Comparison of ENCODE assay signal across 18 cellular contexts in the genomic region with DNA sequence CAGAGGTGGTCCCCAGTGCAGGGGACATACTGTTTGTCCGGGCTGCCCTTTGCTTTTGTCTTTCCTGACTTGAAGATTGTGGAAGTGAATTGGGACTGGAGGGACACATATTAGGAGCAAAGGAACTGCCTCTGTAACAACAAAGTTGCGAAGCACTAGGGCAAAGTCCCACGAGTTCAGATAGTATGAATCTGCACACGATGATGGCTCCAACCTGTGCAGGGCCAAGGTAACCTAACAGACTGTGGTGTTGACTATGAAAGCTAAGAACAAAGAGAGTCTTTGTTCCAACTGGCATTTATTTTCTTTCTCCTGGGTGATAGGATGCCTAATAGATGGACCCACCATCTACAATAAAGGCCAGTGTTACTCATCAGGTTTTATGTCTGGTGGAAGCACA.
DNase-seq lines count a peak whose midpoint lies in the region; ATAC-seq, FAIRE-seq and TF ChIP-seq lines count a peak whose summit lies in the region.
"Had no signal": no experiment of that assay in that cellular context is flagged by ENCODE, and none has a peak within 500 bp of the region (broad histone marks: within the 10 kb centered on the region; RNA-seq: fewer than 3 reads in every experiment).

No MANE protein-coding gene starts in this region.

- H2AFZ ChIP-seq in HepG2 (ENCODE audit: low read length) (no peak overlapping the region), PC-3 (ENCODE audit: low read length) (no peak overlapping the region)

- peaks cover 70% of the 10 kb centered on the region for H3K36me3 Mint-ChIP-seq in memory B cell

- 0% methylated on average over 4 of the region's 4 CpGs for WGBS in HepG2 (ENCODE audit: low lambda C conversion rate)
- 37% methylated on average over 4 of the region's 4 CpGs for WGBS in right lobe of liver (ENCODE audit: insufficient coverage, low coverage, low lambda C conversion rate, missing lambda C conversion rate)

- peak; percentile 98 for ATAC-seq in HepG2
- no peak for ATAC-seq in right lobe of liver
- no peak; the same call in none of the 2 replicates for ATAC-seq in PC-3
- ATAC-seq in memory B cell (ENCODE audit: low read depth) = no peak
- no peak for ATAC-seq in GM18502 (IDR thresholded peaks at IDR 0.05; ENCODE audit: poor library complexity, unreplicated experiment)

- TF ChIP-seq EP300 in HepG2 (IDR thresholded peaks at IDR 0.05; ENCODE audit: low read depth in 2 of 2, low read length in 2 of 2) (no peak; a peak in 1 of 4 replicates), HepG2 (CRISPR knock-in tag; IDR thresholded peaks at IDR 0.05; ENCODE audit: borderline replicate concordance) (no peak)

- H3K9me2 ChIP-seq in PC-3 (replicated peaks; ENCODE audit: low read length) = no peaks in the 10 kb centered on the region

- POLR2A ChIA-PET in HepG2 (lab: Yijun Ruan, JAX) (no interaction called here), PC-3 (lab: Charles Lee; ENCODE audit: unreplicated experiment) (no interaction called here)

- H3K36me3 ChIP-seq in HepG2 (replicated peaks in 1 of 2; ENCODE audit: control insufficient read depth in 1 of 2, insufficient read depth in 2 of 2, low read length in 2 of 2) (no peaks in the 10 kb centered on the region), right lobe of liver (no peaks in the 10 kb centered on the region), PC-3 (ENCODE audit: low read depth, low read length) (no peaks in the 10 kb centered on the region), left ventricle myocardium inferior (no peaks in the 10 kb centered on the region)

- intact Hi-C loops in HepG2 (cut with micrococcal nuclease; ENCODE audit: unreplicated experiment) (no loop called here), right lobe of liver (cut with DNase I) (no loop called here), PC-3 (cut with micrococcal nuclease) (no loop called here), left ventricle myocardium inferior (cut with micrococcal nuclease) (no loop called here)

- peak overlapping the region; percentile 69 for H3K4me3 Mint-ChIP-seq in memory B cell

- H3K27ac ChIP-seq in HepG2 (ENCODE audit: extremely low read length, insufficient read depth, low read length) (no peak overlapping the region), right lobe of liver (no peak overlapping the region), PC-3 (ENCODE audit: low read length) (no peak overlapping the region), left ventricle myocardium inferior (replicated peaks) (no peak overlapping the region)

- no peak overlapping the region for H3K9ac ChIP-seq in HepG2 (ENCODE audit: insufficient read depth, low read depth, low read length)
- no peak overlapping the region for H3K9ac ChIP-seq in PC-3 (ENCODE audit: low read length)

- peaks cover 33% of the 10 kb centered on the region for H3K4me1 Mint-ChIP-seq in memory B cell

- no peak for TF ChIP-seq RAD21 in HepG2 (CRISPR knock-in tag; IDR thresholded peaks at IDR 0.05)

- H3K4me3 ChIP-seq in HepG2 (replicated peaks in 1 of 3; ENCODE audit: insufficient read depth in 1 of 3, low read depth in 2 of 3, low read length in 3 of 3) (no peak overlapping the region), right lobe of liver (no peak overlapping the region), PC-3 (ENCODE audit: low read length) (no peak overlapping the region), left ventricle myocardium inferior (no peak overlapping the region)

- H3K9me3 Mint-ChIP-seq in memory B cell = peaks cover 11% of the 10 kb centered on the region

- peak; percentile 34 for FAIRE-seq in HepG2 (lab: Jason Lieb, UNC)
- FAIRE-seq: GM19239 had no signal

- TF ChIP-seq POLR2A in HepG2 (IDR thresholded peaks at IDR 0.05; ENCODE audit: insufficient read depth in 1 of 2, low read depth in 2 of 2, low read length in 2 of 2) = no peak
- TF ChIP-seq POLR2A in right lobe of liver (IDR thresholded peaks at IDR 0.05) = no peak

- DNase-seq in HepG2 (ENCODE audit: low spot score) (peak; percentile 58), right lobe of liver (no peak), PC-3 (peak; percentile 21), memory B cell (ENCODE audit: low spot score in 2 of 2) (no peak), left ventricle myocardium inferior (no peak), NCI-H2171 (lab: John Stamatoyannopoulos, UW) (no peak)
- DNase-seq in activated T-cell treated with anti-CD3 and anti-CD28 coated beads, Interleukin-2, amount 50 U/mL, for 48 hours = no peak
- DNase-seq: 8988T, COR-L47, GDM1, KG1, NCI-H1694 treated with DMSO at 0.1 percent for 48 hours, NCI-H510A, NCI-H774, OCI-M1, SHP77 had no signal

- BruUV-seq in HepG2 (replicated peaks; lab: Mats Ljungman, UMichigan) = no TSS peak
- no TSS peak for BruUV-seq in PC-3 (replicated peaks; lab: Mats Ljungman, UMichigan)

- CTCF ChIA-PET in HepG2 (lab: Yijun Ruan, JAX; ENCODE audit: low intra/inter-chr PET ratio, low total read pairs) = no interaction called here
- CTCF ChIA-PET in PC-3 (lab: Charles Lee) = no interaction called here

- H3K27me3 ChIP-seq in HepG2 (ENCODE audit: control insufficient read depth in 1 of 2, insufficient read depth in 2 of 2, low read length in 2 of 2) (no peaks in the 10 kb centered on the region), right lobe of liver (no peaks in the 10 kb centered on the region), PC-3 (ENCODE audit: low read length) (no peaks in the 10 kb centered on the region), left ventricle myocardium inferior (ENCODE audit: low read depth) (no peaks in the 10 kb centered on the region)

- no peaks in the 10 kb centered on the region for H3K27me3 Mint-ChIP-seq in memory B cell

- H3K79me2 ChIP-seq in HepG2 (ENCODE audit: insufficient read depth, low read length) (no peaks in the 10 kb centered on the region), PC-3 (ENCODE audit: low read length) (no peaks in the 10 kb centered on the region)

- H3K9me3 ChIP-seq in HepG2 (ENCODE audit: low read length) (no peaks in the 10 kb centered on the region), right lobe of liver (no peaks in the 10 kb centered on the region), PC-3 (ENCODE audit: low read length) (no peaks in the 10 kb centered on the region), left ventricle myocardium inferior (replicated peaks) (peaks cover 2% of the 10 kb centered on the region)

- H3K4me1 ChIP-seq in HepG2 (ENCODE audit: insufficient read depth, low read length) (peaks cover 18% of the 10 kb centered on the region), right lobe of liver (no peaks in the 10 kb centered on the region), PC-3 (ENCODE audit: insufficient read depth, low read length) (no peaks in the 10 kb centered on the region), left ventricle myocardium inferior (no peaks in the 10 kb centered on the region)

- H3K4me2 ChIP-seq in HepG2 (ENCODE audit: low read depth, low read length) (peak overlapping the region; percentile 32; the same call in 1 of the 2 replicates), PC-3 (ENCODE audit: low read length) (no peak overlapping the region)

- in situ Hi-C loops in HepG2 (cut with HindIII; ENCODE audit: extremely low pct_ligation_motif_present, low pct_unique_long_range_greater_than_20kb) = loop anchor here (25.0 kb wide), 1 partner anchor 1171 kb away; no protein-coding TSS in a partner anchor

- H4K20me1 ChIP-seq in HepG2 (ENCODE audit: insufficient read depth, low read length) (no peaks in the 10 kb centered on the region), PC-3 (ENCODE audit: low read length) (no peaks in the 10 kb centered on the region)

- no peak for TF ChIP-seq CTCF in HepG2 (CRISPR knock-in tag; IDR thresholded peaks at IDR 0.05)
- no peak for TF ChIP-seq CTCF in right lobe of liver (IDR thresholded peaks at IDR 0.05)
- TF ChIP-seq CTCF in PC-3 (conservative IDR thresholded peaks at IDR 0.05; ENCODE audit: low read depth, low read length) = no peak
- no peak for TF ChIP-seq CTCF in left ventricle myocardium inferior (IDR thresholded peaks at IDR 0.05; ENCODE audit: borderline replicate concordance)

- no peaks in the 10 kb centered on the region for H3F3A ChIP-seq in PC-3 (ENCODE audit: low read length, unreplicated experiment)

- peak overlapping the region; percentile 88 for H3K27ac Mint-ChIP-seq in memory B cell

TF ChIP-seq in HepG2, 621 proteins besides CTCF, POLR2A, EP300 and RAD21 (continues in another document):
- TF ChIP-seq, protein P1, sequence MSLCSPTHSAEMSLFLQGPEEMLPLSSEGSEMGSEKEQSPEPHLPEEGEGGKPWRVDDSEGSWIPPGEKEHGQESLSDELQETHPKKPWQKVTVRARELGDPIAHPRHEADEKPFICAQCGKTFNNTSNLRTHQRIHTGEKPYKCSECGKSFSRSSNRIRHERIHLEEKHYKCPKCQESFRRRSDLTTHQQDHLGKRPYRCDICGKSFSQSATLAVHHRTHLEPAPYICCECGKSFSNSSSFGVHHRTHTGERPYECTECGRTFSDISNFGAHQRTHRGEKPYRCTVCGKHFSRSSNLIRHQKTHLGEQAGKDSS (CRISPR knock-in tag; IDR thresholded peaks at IDR 0.05; ENCODE audit: borderline replicate concordance, low read depth) = no peak
- TF ChIP-seq, protein P2, sequence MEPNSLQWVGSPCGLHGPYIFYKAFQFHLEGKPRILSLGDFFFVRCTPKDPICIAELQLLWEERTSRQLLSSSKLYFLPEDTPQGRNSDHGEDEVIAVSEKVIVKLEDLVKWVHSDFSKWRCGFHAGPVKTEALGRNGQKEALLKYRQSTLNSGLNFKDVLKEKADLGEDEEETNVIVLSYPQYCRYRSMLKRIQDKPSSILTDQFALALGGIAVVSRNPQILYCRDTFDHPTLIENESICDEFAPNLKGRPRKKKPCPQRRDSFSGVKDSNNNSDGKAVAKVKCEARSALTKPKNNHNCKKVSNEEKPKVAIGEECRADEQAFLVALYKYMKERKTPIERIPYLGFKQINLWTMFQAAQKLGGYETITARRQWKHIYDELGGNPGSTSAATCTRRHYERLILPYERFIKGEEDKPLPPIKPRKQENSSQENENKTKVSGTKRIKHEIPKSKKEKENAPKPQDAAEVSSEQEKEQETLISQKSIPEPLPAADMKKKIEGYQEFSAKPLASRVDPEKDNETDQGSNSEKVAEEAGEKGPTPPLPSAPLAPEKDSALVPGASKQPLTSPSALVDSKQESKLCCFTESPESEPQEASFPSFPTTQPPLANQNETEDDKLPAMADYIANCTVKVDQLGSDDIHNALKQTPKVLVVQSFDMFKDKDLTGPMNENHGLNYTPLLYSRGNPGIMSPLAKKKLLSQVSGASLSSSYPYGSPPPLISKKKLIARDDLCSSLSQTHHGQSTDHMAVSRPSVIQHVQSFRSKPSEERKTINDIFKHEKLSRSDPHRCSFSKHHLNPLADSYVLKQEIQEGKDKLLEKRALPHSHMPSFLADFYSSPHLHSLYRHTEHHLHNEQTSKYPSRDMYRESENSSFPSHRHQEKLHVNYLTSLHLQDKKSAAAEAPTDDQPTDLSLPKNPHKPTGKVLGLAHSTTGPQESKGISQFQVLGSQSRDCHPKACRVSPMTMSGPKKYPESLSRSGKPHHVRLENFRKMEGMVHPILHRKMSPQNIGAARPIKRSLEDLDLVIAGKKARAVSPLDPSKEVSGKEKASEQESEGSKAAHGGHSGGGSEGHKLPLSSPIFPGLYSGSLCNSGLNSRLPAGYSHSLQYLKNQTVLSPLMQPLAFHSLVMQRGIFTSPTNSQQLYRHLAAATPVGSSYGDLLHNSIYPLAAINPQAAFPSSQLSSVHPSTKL (CRISPR knock-in tag; IDR thresholded peaks at IDR 0.05) = peak; percentile 34; the same call in 1 of the 2 replicates
- no peak for TF ChIP-seq MEIS2 (CRISPR knock-in tag; IDR thresholded peaks at IDR 0.05)
- no peak for TF ChIP-seq ZNF703 (CRISPR knock-in tag; IDR thresholded peaks at IDR 0.05; ENCODE audit: borderline replicate concordance)

Comparison
In these comparisons a context has a peak if more than half of its experiments do, and no peak if none do; other contexts are left out.
1. DNase-seq: peak in HepG2 (single experiment) and PC-3 (single experiment); none in right lobe of liver (0 of 3), memory B cell (0 of 2), left ventricle myocardium inferior (single experiment), activated T-cell treated with anti-CD3 and anti-CD28 coated beads, Interleukin-2, amount 50 U/mL, for 48 hours (0 of 2) and NCI-H2171 (single experiment).